ENCODE assay signal across 13 cellular contexts in the genomic region with DNA sequence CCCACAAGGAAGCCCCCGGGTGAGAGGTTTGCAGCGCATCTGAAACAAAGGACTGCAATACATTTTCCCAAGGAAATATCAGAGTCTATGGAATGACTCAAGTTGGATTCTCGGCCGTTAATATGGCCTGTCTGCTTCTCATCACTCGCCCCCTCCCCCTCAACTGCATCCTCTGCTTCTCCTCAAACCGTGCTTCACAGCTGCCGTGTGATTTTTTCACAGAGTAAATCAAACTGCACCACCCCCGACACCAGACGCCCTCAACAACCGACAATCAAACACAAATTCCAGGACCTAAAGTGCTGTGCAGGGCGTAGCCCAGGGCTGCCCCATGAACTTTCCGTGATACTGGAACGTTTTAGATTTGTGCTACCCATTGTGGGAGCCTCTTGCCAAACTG.
"Had no signal": no experiment of that assay in that cellular context is flagged by ENCODE, and none has a peak within 500 bp of the region (broad histone marks: within the 10 kb centered on the region; RNA-seq: fewer than 3 reads in every experiment).

No MANE protein-coding gene starts in this region.

- DNase-seq: activated CD4-positive, alpha-beta memory T cell treated with anti-CD3 and anti-CD28 coated beads for 36 hours; activated CD4-positive, CD25-positive, alpha-beta regulatory T cell treated with anti-CD3 and anti-CD28 coated beads, Interleukin-2, amount 50 U/mL, for 72 hours; activated effector memory CD4-positive, alpha-beta T cell treated with anti-CD3 and anti-CD28 coated beads, Interleukin-2, amount 50 U/mL, for 16 hours; activated naive CD8-positive, alpha-beta T cell treated with anti-CD3 and anti-CD28 coated beads, Interleukin-2, amount 10 ng/mL, durations not matched to agents 7 days and 5 days; activated T-cell treated with anti-CD3 and anti-CD28 coated beads, Interleukin-2, amount 50 U/mL, for 4 hours; aorta; heart right ventricle; islet precursor cell; left lung; retina; trophoblast cell had no signal

- H3K9me3 ChIP-seq: heart right ventricle, left lung had no signal

- ATAC-seq: activated T-cell treated with anti-CD3 and anti-CD28 coated beads, Interleukin-2, amount 50 U/mL, for 4 hours; heart right ventricle; left lung had no signal

- H2AFZ ChIP-seq: parathyroid adenoma had no signal

- H3K36me3 ChIP-seq: heart right ventricle, left lung had no signal

- H3K27ac ChIP-seq: heart right ventricle, left lung, parathyroid adenoma had no signal

- H3K4me3 ChIP-seq: heart right ventricle, left lung, skin epidermis had no signal

- H3K9ac ChIP-seq: parathyroid adenoma had no signal
